In genomic region chr16:14427371-14427948, GRCh38 we compare ENCODE assay signal across 20 cellular contexts.
DNase-seq lines count a peak whose midpoint lies in the region; ATAC-seq, FAIRE-seq and TF ChIP-seq lines count a peak whose summit lies in the region.
"Had no signal": no experiment of that assay in that cellular context is flagged by ENCODE, and none has a peak within 500 bp of the region (broad histone marks: within the 10 kb centered on the region; RNA-seq: fewer than 3 reads in every experiment).

No MANE protein-coding gene starts in this region.

- peak overlapping the region; percentile 66 for H3K4me2 ChIP-seq in PC-9
- H3K4me2 ChIP-seq: hepatocyte had no signal

- peaks cover 11% of the 10 kb centered on the region for H3K4me1 Mint-ChIP-seq in nephron progenitor cell
- H3K4me1 Mint-ChIP-seq: activated CD4-positive, alpha-beta T cell treated with anti-CD3 and anti-CD28 coated beads, Interleukin-2, amount 10 ng/mL, durations not matched to agents 7 days and 5 days had no signal

- WGBS in small intestine, 3 donors, result 72 to 81% (median 77%) methylated on average over 9 of the region's 9 CpGs

- peaks cover 11% of the 10 kb centered on the region for H3K36me3 Mint-ChIP-seq in nephron progenitor cell (ENCODE audit: low read depth)
- H3K36me3 Mint-ChIP-seq: natural killer cell treated with Interleukin-12 subunit alpha and Interleukin-12 subunit beta and Interleukin-15 and Interleukin-18, amount 100 ng/mL, for 72 hours had no signal

- H3K79me2 ChIP-seq in PC-9 (ENCODE audit: low read depth), result no peaks in the 10 kb centered on the region
- H3K79me2 ChIP-seq: hepatocyte had no signal

- no peaks in the 10 kb centered on the region; the same call in none of the 2 replicates for H3K36me3 ChIP-seq in PC-9 (ENCODE audit: low read depth)
- peaks cover 0 to 2% of the 10 kb centered on the region in 2 donors for H3K36me3 ChIP-seq in small intestine (ENCODE audit: control insufficient read depth in 2 of 2, insufficient read depth in 2 of 2, low read length in 2 of 2)
- H3K36me3 ChIP-seq: left ventricle myocardium inferior had no signal

- H3K9me2 ChIP-seq in PC-9 (ENCODE audit: insufficient read depth), result no peaks in the 10 kb centered on the region

- no peaks in the 10 kb centered on the region for H4K20me1 ChIP-seq in PC-9 (ENCODE audit: insufficient read depth)

- H3F3A ChIP-seq in PC-9 (ENCODE audit: insufficient read depth, low read depth), result peaks cover 39% of the 10 kb centered on the region

- TSS peak; percentile 83 for BruUV-seq in PC-9 (replicated peaks; lab: Mats Ljungman, UMichigan)

- H3K27me3 ChIP-seq in PC-9 (ENCODE audit: insufficient read depth, low read depth), result no peaks in the 10 kb centered on the region
- no peaks in the 10 kb centered on the region for H3K27me3 ChIP-seq in small intestine (ENCODE audit: control insufficient read depth in 2 of 2, insufficient read depth in 2 of 2, low read length in 2 of 2)
- H3K27me3 ChIP-seq: hepatocyte had no signal

- H3K4me1 ChIP-seq in PC-9 (replicated peaks; ENCODE audit: insufficient read depth) (peaks cover 53% of the 10 kb centered on the region), small intestine (ENCODE audit: control insufficient read depth in 2 of 2, insufficient read depth in 1 of 2, low read depth in 1 of 2, low read length in 1 of 2) (no peaks in the 10 kb centered on the region)

- TF ChIP-seq CTCF in PC-9 (conservative IDR thresholded peaks at IDR 0.05) (no peak), nephron progenitor cell (IDR thresholded peaks at IDR 0.05) (no peak)

- H3K4me3 Mint-ChIP-seq in nephron progenitor cell, result no peak overlapping the region
- H3K4me3 Mint-ChIP-seq: activated CD4-positive, alpha-beta T cell treated with anti-CD3 and anti-CD28 coated beads, Interleukin-2, amount 10 ng/mL, durations not matched to agents 7 days and 5 days; activated naive CD8-positive, alpha-beta T cell; natural killer cell treated with Interleukin-12 subunit alpha and Interleukin-12 subunit beta and Interleukin-15 and Interleukin-18, amount 100 ng/mL, for 72 hours had no signal

- intact Hi-C loops in PC-9 (cut with micrococcal nuclease; ENCODE audit: unreplicated experiment), result loop anchor here (1.0 kb wide), 1 partner anchor 63 kb away; no protein-coding TSS in a partner anchor

- CTCF ChIA-PET in PC-9 (lab: Charles Lee), result interaction anchor here (0.6 kb wide), 1 partner anchor 142 kb away, joined by 3 read pairs; no protein-coding TSS in a partner anchor

- peaks cover 6% of the 10 kb centered on the region for H3K9me3 Mint-ChIP-seq in nephron progenitor cell
- H3K9me3 Mint-ChIP-seq: activated CD4-positive, alpha-beta T cell treated with anti-CD3 and anti-CD28 coated beads, Interleukin-2, amount 10 ng/mL, durations not matched to agents 7 days and 5 days; natural killer cell treated with Interleukin-12 subunit alpha and Interleukin-12 subunit beta and Interleukin-15 and Interleukin-18, amount 100 ng/mL, for 72 hours had no signal

- ATAC-seq in esophagus mucosa (peak; percentile 29), HG03280 (IDR thresholded peaks at IDR 0.05; ENCODE audit: unreplicated experiment) (no peak)
- ATAC-seq: GM12878; natural killer cell treated with Interleukin-12 subunit alpha and Interleukin-12 subunit beta and Interleukin-15 and Interleukin-18, amount 100 ng/mL, for 72 hours had no signal

- H2AFZ ChIP-seq in PC-9, result no peak overlapping the region; the same call in 1 of the 2 replicates
- H2AFZ ChIP-seq: hepatocyte had no signal

- no peaks in the 10 kb centered on the region for H3K9me3 ChIP-seq in PC-9 (ENCODE audit: insufficient read depth, low read depth)
- no peaks in the 10 kb centered on the region for H3K9me3 ChIP-seq in small intestine (ENCODE audit: control insufficient read depth, low read depth)
- H3K9me3 ChIP-seq: left ventricle myocardium inferior had no signal

- H3K27ac ChIP-seq in PC-9 (peak overlapping the region; percentile 94), small intestine (ENCODE audit: low read depth in 1 of 2, low read length in 1 of 2) (no peak overlapping the region)
- H3K27ac ChIP-seq: epithelial cell of prostate, hepatocyte, left ventricle myocardium inferior had no signal

- POLR2A ChIA-PET in PC-9 (lab: Charles Lee; ENCODE audit: unreplicated experiment), result interaction anchor here (0.5 to 0.8 kb wide), 6 partner anchors 28 to 87 kb away, joined by 3 to 35 read pairs (median 5); no protein-coding TSS in a partner anchor

- no peaks in the 10 kb centered on the region for H3K27me3 Mint-ChIP-seq in nephron progenitor cell (ENCODE audit: low read depth, poor library complexity)
- H3K27me3 Mint-ChIP-seq: activated CD4-positive, alpha-beta T cell treated with anti-CD3 and anti-CD28 coated beads, Interleukin-2, amount 10 ng/mL, durations not matched to agents 7 days and 5 days; activated naive CD8-positive, alpha-beta T cell; natural killer cell treated with Interleukin-12 subunit alpha and Interleukin-12 subunit beta and Interleukin-15 and Interleukin-18, amount 100 ng/mL, for 72 hours had no signal

- DNase-seq in Ammon's horn (ENCODE audit: low spot score) (peak; percentile 81), PC-9 (peak; percentile 67 to 86), nephron progenitor cell (no peak), NCI-H748 treated with DMSO at 0.1 percent for 48 hours (lab: John Stamatoyannopoulos, UW) (no peak), EL (no peak), small intestine (no peak)
- DNase-seq: activated CD4-positive, alpha-beta T cell treated with anti-CD3 and anti-CD28 coated beads, Interleukin-2, amount 10 ng/mL, durations not matched to agents 7 days and 5 days; cerebellar nuclear complex; DMS79; left ventricle myocardium inferior; Right ventricle myocardium superior; stimulated activated naive CD4-positive, alpha-beta T cell; T1000 had no signal

- H3K4me3 ChIP-seq in PC-9, result peak overlapping the region; percentile 6; the same call in 1 of the 2 replicates
- no peak overlapping the region for H3K4me3 ChIP-seq in small intestine (ENCODE audit: low read depth in 1 of 2, low read length in 2 of 2)
- H3K4me3 ChIP-seq: GM12878, hepatocyte, left ventricle myocardium inferior had no signal

- no peak for FAIRE-seq in small intestine (lab: Jason Lieb, UNC)
- FAIRE-seq: GM12878 had no signal

- peak overlapping the region; percentile 21 for H3K27ac Mint-ChIP-seq in nephron progenitor cell
- H3K27ac Mint-ChIP-seq: activated CD4-positive, alpha-beta T cell treated with anti-CD3 and anti-CD28 coated beads, Interleukin-2, amount 10 ng/mL, durations not matched to agents 7 days and 5 days; activated naive CD8-positive, alpha-beta T cell; natural killer cell treated with Interleukin-12 subunit alpha and Interleukin-12 subunit beta and Interleukin-15 and Interleukin-18, amount 100 ng/mL, for 72 hours had no signal

Comparison
In these comparisons a context has a peak if more than half of its experiments do, and no peak if none do; other contexts are left out.
1. DNase-seq: peak in Ammon's horn (single experiment) and PC-9 (2 of 2); none in nephron progenitor cell (single experiment), NCI-H748 treated with DMSO at 0.1 percent for 48 hours (single experiment), EL (single experiment) and small intestine (single experiment).